ENCODE assay signal across 9 cellular contexts in the genomic region with DNA sequence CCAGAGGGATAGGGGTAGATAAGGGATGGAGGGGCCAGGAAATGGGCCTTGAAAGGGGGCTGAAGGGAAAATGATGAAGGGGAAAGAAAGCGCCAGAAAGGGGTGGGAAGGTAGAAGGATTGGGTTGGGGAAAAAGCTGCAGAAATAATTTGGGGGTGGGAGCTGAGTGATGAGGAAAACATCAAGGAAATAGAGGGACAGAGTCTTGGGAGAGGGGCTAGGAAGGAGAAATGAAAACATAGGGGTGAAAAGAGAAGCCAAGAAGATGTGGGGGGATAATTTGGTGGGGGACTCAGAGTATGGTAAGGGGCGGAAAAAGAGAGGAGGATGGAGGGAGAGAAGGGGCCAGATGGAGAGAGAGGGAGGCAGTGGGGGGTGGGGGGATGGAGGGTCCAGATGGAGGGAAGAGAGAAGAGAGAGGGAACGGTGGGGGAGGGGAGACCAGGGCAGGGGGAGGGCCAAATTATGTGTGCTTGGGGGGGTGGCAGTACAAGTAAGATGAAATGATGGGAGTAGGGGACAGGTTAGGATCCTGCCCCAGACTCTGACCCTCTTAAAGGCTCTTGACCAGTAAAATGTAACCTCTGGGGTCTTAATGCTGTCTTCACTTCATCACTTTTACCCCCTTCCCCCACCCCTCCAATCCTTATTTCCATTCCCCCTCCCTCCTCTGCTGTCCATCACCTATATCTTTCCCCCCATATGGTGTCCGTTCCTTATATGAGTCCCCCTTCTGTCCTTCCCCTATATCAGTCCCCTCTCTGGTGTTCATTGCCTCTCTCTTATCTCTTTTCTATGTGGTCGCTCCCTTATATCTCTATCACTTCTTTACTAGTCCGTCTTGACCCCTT. TPM values are rescaled to one million over a fixed set of nuclear protein-coding genes. Genes with fewer than 3 reads are reported as not detected.
DNase-seq lines count a peak whose midpoint lies in the region; TF ChIP-seq lines count a peak whose summit lies in the region.
"Had no signal": no experiment of that assay in that cellular context is flagged by ENCODE, and none has a peak within 500 bp of the region (broad histone marks: within the 10 kb centered on the region; RNA-seq: fewer than 3 reads in every experiment).

No MANE protein-coding gene starts in this region.

- no peak overlapping the region for H3K27ac ChIP-seq in CD8-positive, alpha-beta memory T cell (ENCODE audit: low read depth, low read length)
- H3K27ac ChIP-seq in caudate nucleus (ENCODE audit: low read depth, low read length) = peak overlapping the region; percentile 67

- peaks cover 5% of the 10 kb centered on the region for H3K36me3 ChIP-seq in CD8-positive, alpha-beta memory T cell (ENCODE audit: insufficient read depth, low read length)
- H3K36me3 ChIP-seq in neuron (ENCODE audit: insufficient read depth, low read length) = peaks cover 7% of the 10 kb centered on the region

- peak overlapping the region in 3 of 7 donors; percentile 12 to 79 (median 50) for H3K4me3 Mint-ChIP-seq in CD8-positive, alpha-beta memory T cell

- H3K9me3 Mint-ChIP-seq in CD8-positive, alpha-beta memory T cell = no peaks in the 10 kb centered on the region

- peaks cover 63 to 66% (median 65%) of the 10 kb centered on the region in 3 donors for H3K4me1 Mint-ChIP-seq in CD8-positive, alpha-beta memory T cell

- peaks cover 51% of the 10 kb centered on the region for H3K4me1 ChIP-seq in CD8-positive, alpha-beta memory T cell (ENCODE audit: insufficient read depth, low read length)
- H3K4me1 ChIP-seq in neuron (ENCODE audit: insufficient read depth, low read length) = peaks cover 57% of the 10 kb centered on the region

- no peak for TF ChIP-seq POLR2A in NB4 (IDR thresholded peaks at IDR 0.05; ENCODE audit: extremely low read depth, insufficient read length)

- peak overlapping the region in 7 of 8 donors; percentile 50 to 90 (median 75) for H3K27ac Mint-ChIP-seq in CD8-positive, alpha-beta memory T cell

- no peak for TF ChIP-seq CTCF in NB4 (IDR thresholded peaks at IDR 0.05; ENCODE audit: low read depth, low read length)
- no peak for TF ChIP-seq CTCF in GM10248 (IDR thresholded peaks at IDR 0.05; ENCODE audit: control extremely low read depth, extremely low read depth, low read depth, missing control alignments)

- no peak overlapping the region for H2AFZ ChIP-seq in neuron (ENCODE audit: low read depth, low read length)

- CTCF ChIA-PET in CD8-positive, alpha-beta memory T cell (lab: Charles Lee) = interaction anchor here (1.3 kb wide), 1 partner anchor 30 kb away, joined by 3 read pairs; no protein-coding TSS in a partner anchor
- CTCF ChIA-PET in GM10248 (lab: Yijun Ruan, JAX) = interaction anchor here (0.7 kb wide), 1 partner anchor 303 kb away, joined by 3 read pairs; no protein-coding TSS in a partner anchor

- H3K27me3 ChIP-seq in CD8-positive, alpha-beta memory T cell (ENCODE audit: insufficient read depth, low read length, poor library complexity, severe bottlenecking) = no peaks in the 10 kb centered on the region
- H3K27me3 ChIP-seq in neuron (ENCODE audit: insufficient read depth, low read length) = no peaks in the 10 kb centered on the region

- H3K9me3 ChIP-seq in CD8-positive, alpha-beta memory T cell (ENCODE audit: low read length) = no peaks in the 10 kb centered on the region
- H3K9me3 ChIP-seq in neuron (ENCODE audit: low read length) = no peaks in the 10 kb centered on the region

- H3K4me3 ChIP-seq in CD8-positive, alpha-beta memory T cell (ENCODE audit: low read length) = no peak overlapping the region
- H3K4me3 ChIP-seq in NB4 (ENCODE audit: low read depth, low read length) (no peak overlapping the region), neuron (ENCODE audit: low read length) (peak overlapping the region; percentile 74)

- H3K27me3 Mint-ChIP-seq in CD8-positive, alpha-beta memory T cell = peaks cover 0 to 3% of the 10 kb centered on the region in 2 donors

- no peak for DNase-seq in CD8-positive, alpha-beta memory T cell
- DNase-seq in NB4 (ENCODE audit: low read depth) = peak; percentile 31
- no peak for DNase-seq in caudate nucleus (lab: John Stamatoyannopoulos, UW)
- DNase-seq in GM10248 (ENCODE audit: extremely low spot score) = no peak
- DNase-seq in hypothalamus (lab: John Stamatoyannopoulos, UW) = no peak
- DNase-seq in epidermal melanocyte (ENCODE audit: insufficient read length, low spot score) = no peak
- DNase-seq in stimulated activated CD4-positive, alpha-beta T cell treated with anti-CD3 and anti-CD28 coated beads, Interleukin-4, amount 100 ng/mL, for 24 hours = no peak
- DNase-seq: T1000 had no signal

- POLR2A ChIA-PET in CD8-positive, alpha-beta memory T cell (lab: Charles Lee) = no interaction called here
- POLR2A ChIA-PET in GM10248 (lab: Yijun Ruan, JAX) = no interaction called here

- peaks cover under 1 to 21% (median 4%) of the 10 kb centered on the region in 3 donors for H3K36me3 Mint-ChIP-seq in CD8-positive, alpha-beta memory T cell

RNA-seq across cellular contexts. Expression of gene SYNGAP1, which starts 0.9 kb away (rescaled TPM):
- 10 to 100 TPM; 22.6 to 24.9 TPM for total RNA-seq in CD8-positive, alpha-beta memory T cell
- polyA plus RNA-seq in CD8-positive, alpha-beta memory T cell = 1.0 TPM

RNA-seq across cellular contexts. Expression of gene CUTA, which starts 2.8 kb away (rescaled TPM):
- 100 to 1,000 TPM; 149 to 164 TPM for total RNA-seq in CD8-positive, alpha-beta memory T cell
- polyA plus RNA-seq in CD8-positive, alpha-beta memory T cell = 451 TPM

RNA-seq across cellular contexts. Expression of gene PHF1, which starts 9.9 kb away (rescaled TPM):
- total RNA-seq in CD8-positive, alpha-beta memory T cell = 10 to 100 TPM; 38.5 to 43.3 TPM
- 76.5 TPM for polyA plus RNA-seq in CD8-positive, alpha-beta memory T cell

RNA-seq across cellular contexts. Expression of gene KIFC1, which starts 29.1 kb away (rescaled TPM):
- total RNA-seq in CD8-positive, alpha-beta memory T cell = 10 to 100 TPM; 51.6 to 52.7 TPM
- 0.39 TPM for polyA plus RNA-seq in CD8-positive, alpha-beta memory T cell

RNA-seq across cellular contexts. Expression of gene ZBTB9, which starts 33.7 kb away (rescaled TPM):
- 10 to 100 TPM; 16.4 to 16.5 TPM for total RNA-seq in CD8-positive, alpha-beta memory T cell
- 9.1 TPM for polyA plus RNA-seq in CD8-positive, alpha-beta memory T cell
